ENCODE assay signal across 8 cellular contexts in genomic region chr1:160376525-160377131, GRCh38. TPM values are rescaled to one million over a fixed set of nuclear protein-coding genes. Genes with fewer than 3 reads are reported as not detected.
DNase-seq lines count a peak whose midpoint lies in the region; ATAC-seq and TF ChIP-seq lines count a peak whose summit lies in the region.

No MANE protein-coding gene starts in this region.

- no peaks in the 10 kb centered on the region for H3K27me3 Mint-ChIP-seq in activated CD8-positive, alpha-beta T cell treated with anti-CD3 and anti-CD28 coated beads for 36 hours

- H3K36me3 ChIP-seq in gastroesophageal sphincter, result no peaks in the 10 kb centered on the region
- H3K36me3 ChIP-seq in neuron (ENCODE audit: insufficient read depth, low read length), result no peaks in the 10 kb centered on the region

- no peak overlapping the region for H3K27ac Mint-ChIP-seq in activated CD8-positive, alpha-beta T cell treated with anti-CD3 and anti-CD28 coated beads for 36 hours

- TF ChIP-seq POLR2A in gastroesophageal sphincter (IDR thresholded peaks at IDR 0.05), result no peak

- POLR2A ChIA-PET in activated CD8-positive, alpha-beta T cell treated with anti-CD3 and anti-CD28 coated beads for 36 hours (lab: Charles Lee), result interaction anchor here (1.0 to 1.5 kb wide), 5 partner anchors 9 to 234 kb away, joined by 3 to 4 read pairs (median 3); partner anchors contain the start of gene NHLH1

- no peak overlapping the region for H3K4me3 Mint-ChIP-seq in activated CD8-positive, alpha-beta T cell treated with anti-CD3 and anti-CD28 coated beads for 36 hours

- DNase-seq in activated T-cell treated with anti-CD3 and anti-CD28 coated beads for 24 hours (ENCODE audit: low read depth) (peak; percentile 13), NCI-H2227 treated with DMSO at 0.1 percent for 48 hours (lab: John Stamatoyannopoulos, UW) (peak; percentile 88), T1000 (lab: John Stamatoyannopoulos, UW) (no peak)
- DNase-seq in activated T-cell treated with anti-CD3 and anti-CD28 coated beads, Interleukin-2, amount 50 U/mL, for 1 hour, result no peak
- peak; percentile 41 for DNase-seq in activated CD8-positive, alpha-beta T cell treated with anti-CD3 and anti-CD28 coated beads for 36 hours

- ATAC-seq in HG02885 (IDR thresholded peaks at IDR 0.05; ENCODE audit: poor library complexity, unreplicated experiment), result peak; percentile 64
- peak; percentile 85 for ATAC-seq in activated CD8-positive, alpha-beta T cell treated with anti-CD3 and anti-CD28 coated beads for 36 hours
- ATAC-seq in gastroesophageal sphincter, result peak; percentile 68

- H3K4me1 Mint-ChIP-seq in activated CD8-positive, alpha-beta T cell treated with anti-CD3 and anti-CD28 coated beads for 36 hours (ENCODE audit: low read depth), result peaks cover 11% of the 10 kb centered on the region

- CTCF ChIA-PET in activated CD8-positive, alpha-beta T cell treated with anti-CD3 and anti-CD28 coated beads for 36 hours (lab: Charles Lee), result interaction anchor here (0.6 to 8.5 kb wide), 50 partner anchors 10 to 331 kb away, joined by 3 to 87 read pairs (median 4); partner anchors contain the start of genes CASQ1, CD84, IGSF8 and NHLH1

- intact Hi-C loops in activated CD8-positive, alpha-beta T cell treated with anti-CD3 and anti-CD28 coated beads for 36 hours (cut with micrococcal nuclease), result loop anchor here (10.0 kb wide), 1 partner anchor 182 kb away; the partner anchor contains the start of gene CASQ1

- peak; percentile 95 for TF ChIP-seq CTCF in activated CD8-positive, alpha-beta T cell treated with anti-CD3 and anti-CD28 coated beads for 36 hours (IDR thresholded peaks at IDR 0.05)
- peak in 3 of 4 experiments; percentile 74 to 87 (median 83) for TF ChIP-seq CTCF in gastroesophageal sphincter (IDR thresholded peaks at IDR 0.05)

- H2AFZ ChIP-seq in neuron (ENCODE audit: low read depth, low read length), result peak overlapping the region; percentile 6

- no peaks in the 10 kb centered on the region for H3K9me3 ChIP-seq in gastroesophageal sphincter
- H3K9me3 ChIP-seq in neuron (ENCODE audit: low read length), result no peaks in the 10 kb centered on the region

- peak overlapping the region in 2 of 4 donors; percentile 54 to 59 for H3K27ac ChIP-seq in gastroesophageal sphincter

- H3K4me1 ChIP-seq in gastroesophageal sphincter (peaks cover 0 to 25% (median 12%) of the 10 kb centered on the region in 3 donors), neuron (ENCODE audit: insufficient read depth, low read length) (peaks cover 33% of the 10 kb centered on the region)

- no peak for TF ChIP-seq EP300 in gastroesophageal sphincter (IDR thresholded peaks at IDR 0.05)

- H3K36me3 Mint-ChIP-seq in activated CD8-positive, alpha-beta T cell treated with anti-CD3 and anti-CD28 coated beads for 36 hours (ENCODE audit: low read depth), result no peaks in the 10 kb centered on the region

- WGBS in gastroesophageal sphincter (ENCODE audit: low coverage in 1 of 2), 2 donors, result 4 to 7% methylated on average over 4 to 5 of the region's 5 CpGs

- H3K4me3 ChIP-seq in gastroesophageal sphincter, result no peak overlapping the region
- H3K4me3 ChIP-seq in neuron (ENCODE audit: low read length), result peak overlapping the region; percentile 20

- H3K9me3 Mint-ChIP-seq in activated CD8-positive, alpha-beta T cell treated with anti-CD3 and anti-CD28 coated beads for 36 hours, result no peaks in the 10 kb centered on the region

- H3K27me3 ChIP-seq in gastroesophageal sphincter (peaks cover 33% of the 10 kb centered on the region), neuron (ENCODE audit: insufficient read depth, low read length) (no peaks in the 10 kb centered on the region)

RNA-seq across cellular contexts. Expression of gene NHLH1, which starts 9.8 kb away (rescaled TPM):
- under 1 TPM; 0.22 to 0.45 TPM for total RNA-seq in activated CD8-positive, alpha-beta T cell treated with anti-CD3 and anti-CD28 coated beads for 36 hours
- not detected for total RNA-seq in gastroesophageal sphincter

RNA-seq across cellular contexts. Expression of gene VANGL2, which starts 23.7 kb away (rescaled TPM):
- total RNA-seq in activated CD8-positive, alpha-beta T cell treated with anti-CD3 and anti-CD28 coated beads for 36 hours, result under 1 TPM; 0.16 to 0.40 TPM
- 1 to 10 TPM in 3 of 4 donors, under 1 TPM in 1; 0.62 to 8.5 (median 4.3) TPM for total RNA-seq in gastroesophageal sphincter

RNA-seq across cellular contexts. Expression of gene NCSTN, which starts 33.4 kb away (rescaled TPM):
- 10 to 100 TPM; 36.6 to 38.0 TPM for total RNA-seq in activated CD8-positive, alpha-beta T cell treated with anti-CD3 and anti-CD28 coated beads for 36 hours
- 10 to 100 TPM; 41.5 to 49.2 (median 47.5) TPM for total RNA-seq in gastroesophageal sphincter

RNA-seq across cellular contexts. Expression of gene COPA, which starts 33.6 kb away (rescaled TPM):
- 100 to 1,000 TPM; 117 to 118 TPM for total RNA-seq in activated CD8-positive, alpha-beta T cell treated with anti-CD3 and anti-CD28 coated beads for 36 hours
- total RNA-seq in gastroesophageal sphincter, result 100 to 1,000 TPM in 2 of 4 donors, 10 to 100 TPM in 2; 92.3 to 127 (median 111) TPM

Comparison
In these comparisons a context has a peak if more than half of its experiments do, and no peak if none do; other contexts are left out.
1. DNase-seq: peak in activated T-cell treated with anti-CD3 and anti-CD28 coated beads for 24 hours (single experiment), NCI-H2227 treated with DMSO at 0.1 percent for 48 hours (single experiment) and activated CD8-positive, alpha-beta T cell treated with anti-CD3 and anti-CD28 coated beads for 36 hours (single experiment); none in activated T-cell treated with anti-CD3 and anti-CD28 coated beads, Interleukin-2, amount 50 U/mL, for 1 hour (single experiment) and T1000 (single experiment).
2. Peak in every context shown above with its lines, with median percentiles within 50 percentile points of each other: ATAC-seq.